In genomic region chr10:29736325-29737208, GRCh38 we compare ENCODE assay signal across 1 cellular context.
TF ChIP-seq lines count a peak whose summit lies in the region.

No MANE protein-coding gene starts in this region.

TF ChIP-seq in WTC11, 78 proteins besides CTCF, POLR2A, EP300 and RAD21 (continued from another document):
- TF ChIP-seq AFF4 (CRISPR knock-in tag; IDR thresholded peaks at IDR 0.05; ENCODE audit: borderline replicate concordance) (no peak), GABPB1 (CRISPR knock-in tag; IDR thresholded peaks at IDR 0.05) (no peak), ZNF219 (CRISPR knock-in tag; IDR thresholded peaks at IDR 0.05; ENCODE audit: borderline replicate concordance) (no peak), ARID4B (CRISPR knock-in tag; IDR thresholded peaks at IDR 0.05; ENCODE audit: borderline replicate concordance) (no peak), TEAD1 (CRISPR knock-in tag; IDR thresholded peaks at IDR 0.05) (0 out of 2 replicates have a peak, but pooled peaks have one; percentile 26), ELF4 (CRISPR knock-in tag; IDR thresholded peaks at IDR 0.05; ENCODE audit: low read depth) (no peak), ZNF232 (CRISPR knock-in tag; IDR thresholded peaks at IDR 0.05) (no peak), SMAD4 (CRISPR knock-in tag; IDR thresholded peaks at IDR 0.05) (no peak), E2F5 (CRISPR knock-in tag; IDR thresholded peaks at IDR 0.05) (no peak), JAZF1 (CRISPR knock-in tag; IDR thresholded peaks at IDR 0.05) (no peak), ZNF396 (CRISPR knock-in tag; IDR thresholded peaks at IDR 0.05; ENCODE audit: borderline replicate concordance) (no peak), ZNF121 (CRISPR knock-in tag; IDR thresholded peaks at IDR 0.05) (no peak), E2F1 (CRISPR knock-in tag; IDR thresholded peaks at IDR 0.05) (no peak), USF1 (CRISPR knock-in tag; IDR thresholded peaks at IDR 0.05) (no peak), ZMAT4 (CRISPR knock-in tag; IDR thresholded peaks at IDR 0.05) (no peak), FOXK1 (CRISPR knock-in tag; IDR thresholded peaks at IDR 0.05) (no peak), ZNF423 (CRISPR knock-in tag; IDR thresholded peaks at IDR 0.05) (peak; percentile 38; the same call in 1 of the 2 replicates), ZNF512 (CRISPR knock-in tag; IDR thresholded peaks at IDR 0.05; ENCODE audit: borderline replicate concordance) (no peak), MAX (CRISPR knock-in tag; IDR thresholded peaks at IDR 0.05) (peak; percentile 5; the same call in 1 of the 2 replicates), NFATC4 (CRISPR knock-in tag; IDR thresholded peaks at IDR 0.05) (no peak), ZNF138 (CRISPR knock-in tag; conservative IDR thresholded peaks at IDR 0.05) (no peak), ATF3 (CRISPR knock-in tag; conservative IDR thresholded peaks at IDR 0.05) (no peak), NR1H2 (CRISPR knock-in tag; IDR thresholded peaks at IDR 0.05) (no peak)
